ENCODE assay signal across 8 cellular contexts in the genomic region with DNA sequence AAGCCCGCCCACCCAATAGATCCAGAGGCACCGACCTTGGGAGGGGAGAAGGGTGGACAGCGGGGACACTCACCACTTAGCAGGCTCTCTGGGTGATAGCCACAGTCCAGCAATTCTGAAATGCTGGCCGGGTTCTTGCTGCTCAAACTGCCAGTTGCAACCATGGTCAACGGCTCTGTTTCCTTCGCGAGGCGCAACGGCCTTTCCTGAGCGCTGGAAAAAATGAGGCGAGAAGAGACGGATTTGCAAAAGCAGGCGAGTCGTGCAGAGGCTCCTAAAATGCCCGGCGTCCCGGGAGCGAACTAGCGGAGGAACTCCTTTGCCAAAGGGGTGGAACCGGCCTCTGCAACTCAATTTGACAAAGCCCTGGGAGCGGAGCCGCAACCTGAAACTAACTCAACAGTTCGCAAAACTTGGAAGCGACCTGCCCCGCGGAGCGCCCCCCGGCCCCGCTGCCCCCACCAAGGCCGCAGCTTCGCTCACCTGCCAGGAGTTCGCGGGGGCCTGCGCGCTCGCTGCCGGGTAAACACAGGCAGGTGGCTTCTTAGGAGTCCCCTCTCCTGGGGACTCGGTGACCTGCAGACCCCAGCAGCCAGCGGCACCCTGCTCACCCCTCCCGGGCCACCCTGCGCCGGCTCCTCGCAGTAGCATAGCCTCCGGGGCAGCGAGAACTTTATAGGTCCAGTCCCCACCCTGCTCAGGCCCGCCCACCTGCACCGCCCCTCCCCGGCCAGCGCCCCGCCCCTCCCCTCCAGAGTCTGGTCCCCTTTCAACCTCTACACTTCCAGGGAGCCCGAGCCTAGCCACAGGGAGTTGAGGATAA. TPM values are rescaled to one million over a fixed set of nuclear protein-coding genes. Genes with fewer than 3 reads are reported as not detected.
DNase-seq lines count a peak whose midpoint lies in the region; ATAC-seq, FAIRE-seq and TF ChIP-seq lines count a peak whose summit lies in the region.

A gene with protein sequence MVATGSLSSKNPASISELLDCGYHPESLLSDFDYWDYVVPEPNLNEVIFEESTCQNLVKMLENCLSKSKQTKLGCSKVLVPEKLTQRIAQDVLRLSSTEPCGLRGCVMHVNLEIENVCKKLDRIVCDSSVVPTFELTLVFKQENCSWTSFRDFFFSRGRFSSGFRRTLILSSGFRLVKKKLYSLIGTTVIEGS (minus strand): TSS at position 649 of the 823 bp plus-strand sequence. CDS start 485 bp downstream, at position 164.

- TF ChIP-seq POLR2A in endothelial cell of umbilical vein (IDR thresholded peaks at IDR 0.05; ENCODE audit: low read depth, low read length) = no peak

- no peak for DNase-seq in Right ventricle myocardium inferior (ENCODE audit: missing footprints)
- DNase-seq in cardiac septum (ENCODE audit: low spot score) = no peak
- no peak for DNase-seq in WERI-Rb-1
- peak; percentile 42 for DNase-seq in endothelial cell of umbilical vein (ENCODE audit: low read depth, low spot score)

- H3K9me3 ChIP-seq in WERI-Rb-1 (ENCODE audit: severe bottlenecking) (no peaks in the 10 kb centered on the region), endothelial cell of umbilical vein (replicated peaks; ENCODE audit: control insufficient read depth, insufficient read depth, low read length) (no peaks in the 10 kb centered on the region), mucosa of rectum (ENCODE audit: control insufficient read depth in 2 of 2, low read length in 2 of 2) (no peaks in the 10 kb centered on the region)

- FAIRE-seq in endothelial cell of umbilical vein (lab: Jason Lieb, UNC) = peak; percentile 35

- H3K36me3 ChIP-seq in WERI-Rb-1 (no peaks in the 10 kb centered on the region), endothelial cell of umbilical vein (ENCODE audit: control insufficient read depth in 2 of 2, extremely low read depth in 1 of 2, insufficient read depth in 2 of 2, low read length in 2 of 2) (no peaks in the 10 kb centered on the region), mucosa of rectum (ENCODE audit: control insufficient read depth in 2 of 2, insufficient read depth in 2 of 2, low read length in 2 of 2) (no peaks in the 10 kb centered on the region), urinary bladder (ENCODE audit: insufficient read depth) (no peaks in the 10 kb centered on the region)

- no peaks in the 10 kb centered on the region for H3K9me1 ChIP-seq in endothelial cell of umbilical vein (replicated peaks; ENCODE audit: control insufficient read depth, extremely low read depth, insufficient read depth, low read length)

- peak within 1 kb of the TSS; percentile 82 for H3K4me2 ChIP-seq in endothelial cell of umbilical vein (ENCODE audit: insufficient read depth, low read length)

- CTCF ChIA-PET in endothelial cell of umbilical vein (lab: Charles Lee) = no interaction called here

- peaks cover 3% of the 10 kb centered on the region for H3K4me1 ChIP-seq in endothelial cell of umbilical vein (ENCODE audit: control insufficient read depth, extremely low read depth, insufficient read depth, low read length)
- peaks cover 0 to 2% of the 10 kb centered on the region in 2 donors for H3K4me1 ChIP-seq in mucosa of rectum (ENCODE audit: control insufficient read depth in 2 of 2, insufficient read depth in 2 of 2, low read length in 2 of 2)
- no peaks in the 10 kb centered on the region for H3K4me1 ChIP-seq in urinary bladder (ENCODE audit: insufficient read depth)

- H4K20me1 ChIP-seq in endothelial cell of umbilical vein (replicated peaks; ENCODE audit: control insufficient read depth, extremely low read depth, insufficient read depth, low read length) = no peaks in the 10 kb centered on the region

- BruUV-seq in endothelial cell of umbilical vein (replicated peaks; lab: Mats Ljungman, UMichigan) = TSS peak; percentile 46

- H3K9ac ChIP-seq in endothelial cell of umbilical vein (replicated peaks; ENCODE audit: extremely low read depth, insufficient read depth, low read length) (peak within 1 kb of the TSS; percentile 4), mucosa of rectum (ENCODE audit: low read depth in 1 of 2, low read length in 2 of 2) (peak within 1 kb of the TSS in 1 of 2 donors; percentile 1)

- POLR2A ChIA-PET in endothelial cell of umbilical vein (lab: Charles Lee) = no interaction called here

- H3K27ac ChIP-seq in WERI-Rb-1 (peak within 1 kb of the TSS; percentile 80), endothelial cell of umbilical vein (ENCODE audit: insufficient read depth, low read depth, low read length) (no peak within 1 kb of the TSS), mucosa of rectum (ENCODE audit: low read depth in 2 of 2, low read length in 2 of 2) (no peak within 1 kb of the TSS), urinary bladder (ENCODE audit: low read depth) (no peak within 1 kb of the TSS)

- H3K79me2 ChIP-seq in endothelial cell of umbilical vein (ENCODE audit: control insufficient read depth, insufficient read depth, low read length) = no peaks in the 10 kb centered on the region

- dilution Hi-C loops in endothelial cell of umbilical vein (cut with MboI; ENCODE audit: extremely low pct_ligation_motif_present, low sequenced_read_pairs) = no loop called here

- H3K27me3 ChIP-seq in WERI-Rb-1 (ENCODE audit: insufficient read depth, low read depth, severe bottlenecking) (no peaks in the 10 kb centered on the region), endothelial cell of umbilical vein (ENCODE audit: control insufficient read depth in 2 of 2, insufficient read depth in 2 of 2, low read length in 2 of 2) (no peaks in the 10 kb centered on the region), mucosa of rectum (ENCODE audit: control insufficient read depth in 2 of 2, insufficient read depth in 2 of 2, low read length in 2 of 2) (peaks cover 12 to 19% of the 10 kb centered on the region in 2 donors)

- H3K4me3 ChIP-seq in WERI-Rb-1 (ENCODE audit: low read depth, low read length) = peak within 1 kb of the TSS; percentile 34
- peak within 1 kb of the TSS; percentile 61 to 69 (median 63) for H3K4me3 ChIP-seq in endothelial cell of umbilical vein (replicated peaks in 1 of 3; ENCODE audit: insufficient read depth in 1 of 3, low read depth in 1 of 3, low read length in 3 of 3)
- peak within 1 kb of the TSS; percentile 58 to 63 for H3K4me3 ChIP-seq in mucosa of rectum (ENCODE audit: low read length in 2 of 2)
- peak within 1 kb of the TSS; percentile 64 for H3K4me3 ChIP-seq in urinary bladder (ENCODE audit: low read depth, low read length)

- intact Hi-C loops in Right ventricle myocardium inferior (cut with DNase I) = no loop called here
- intact Hi-C loops in cardiac septum (cut with DNase I) = no loop called here
- intact Hi-C loops in endothelial cell of umbilical vein (cut with micrococcal nuclease) = loop anchor here (1.0 to 10.0 kb wide), 2 partner anchors 28 to 175 kb away; no protein-coding TSS in a partner anchor

- ATAC-seq in Right ventricle myocardium inferior (peak; percentile 82), HG03521 (IDR thresholded peaks at IDR 0.05; ENCODE audit: unreplicated experiment) (no peak), GM18868 (IDR thresholded peaks at IDR 0.05; ENCODE audit: unreplicated experiment) (no peak)

- WGBS in urinary bladder = 2% methylated on average over 51 of the region's 51 CpGs

- H2AFZ ChIP-seq in endothelial cell of umbilical vein (ENCODE audit: low read depth, low read length) = peak within 1 kb of the TSS; percentile 90

- TF ChIP-seq CTCF in WERI-Rb-1 (IDR thresholded peaks at IDR 0.05; ENCODE audit: low read depth, low read length) (no peak), endothelial cell of umbilical vein (IDR thresholded peaks at IDR 0.05; ENCODE audit: extremely low read depth in 1 of 2, insufficient read depth in 1 of 2, low read depth in 1 of 2, low read length in 2 of 2) (no peak)

TF ChIP-seq in endothelial cell of umbilical vein, 7 proteins besides CTCF, POLR2A, EP300 and RAD21:
- TF ChIP-seq MYC (IDR thresholded peaks at IDR 0.05; ENCODE audit: low read depth, low read length) = no peak

RNA-seq across cellular contexts. Expression of the gene that starts here (rescaled TPM):
- 0.43 TPM for total RNA-seq in Right ventricle myocardium inferior
- 1.4 TPM for total RNA-seq in cardiac septum
- total RNA-seq in endothelial cell of umbilical vein = 1.4 and 2.0 TPM in 2 replicates
- 0.62 and 0.73 TPM in 2 replicates for polyA plus RNA-seq in endothelial cell of umbilical vein
- polyA plus RNA-seq in endothelial cell of umbilical vein (2011; cell fraction: cytosol; rRNA removed) = 0.55 and 0.66 TPM in 2 replicates
- polyA plus RNA-seq in endothelial cell of umbilical vein (2011; cell fraction: nucleus; rRNA removed) = 0.87 and 0.90 TPM in 2 replicates
- polyA plus RNA-seq in endothelial cell of umbilical vein (2012) = 0.07 and 0.62 TPM in 2 replicates
- 0.70 and 1.3 TPM in 2 replicates for polyA minus RNA-seq in endothelial cell of umbilical vein
- polyA minus RNA-seq in endothelial cell of umbilical vein (2011; cell fraction: cytosol; rRNA and poly(A)+ RNA removed) = not detected
- 0.38 and 0.63 TPM in 2 replicates for polyA minus RNA-seq in endothelial cell of umbilical vein (2011; cell fraction: nucleus; rRNA and poly(A)+ RNA removed)
- total RNA-seq in urinary bladder = 10.4 TPM
- polyA plus RNA-seq in urinary bladder = 1.5 TPM

Comparison
In these comparisons a context has a peak if more than half of its experiments do, and no peak if none do; other contexts are left out.
1. Peak in ATAC-seq in Right ventricle myocardium inferior; RNA of the gene not detected or under 1 TPM.